ENCODE assay signal across 9 cellular contexts in genomic region chr19:46350758-46351159, GRCh38. TPM values are rescaled to one million over a fixed set of nuclear protein-coding genes. Genes with fewer than 3 reads are reported as not detected.
DNase-seq lines count a peak whose midpoint lies in the region; ATAC-seq and TF ChIP-seq lines count a peak whose summit lies in the region.
"Had no signal": no experiment of that assay in that cellular context is flagged by ENCODE, and none has a peak within 500 bp of the region (broad histone marks: within the 10 kb centered on the region; RNA-seq: fewer than 3 reads in every experiment).

No MANE protein-coding gene starts in this region.

- H3K36me3 ChIP-seq in thyroid gland = peaks cover 17 to 25% of the 10 kb centered on the region in 2 donors

- no peaks in the 10 kb centered on the region for H3K27me3 ChIP-seq in thyroid gland
- H3K27me3 ChIP-seq: MG63 had no signal

- TF ChIP-seq POLR2A in thyroid gland (IDR thresholded peaks at IDR 0.05) = no peak

- ATAC-seq in GM18517 (IDR thresholded peaks at IDR 0.05; ENCODE audit: unreplicated experiment) (no peak), GM21737 (IDR thresholded peaks at IDR 0.05; ENCODE audit: unreplicated experiment) (no peak)

- TF ChIP-seq CTCF in thyroid gland (IDR thresholded peaks at IDR 0.05) = no peak

- peak overlapping the region; percentile 58 to 72 (median 64) for H3K27ac ChIP-seq in thyroid gland

- WGBS in thyroid gland, 2 donors = 22 to 51% methylated on average over 7 to 8 of the region's 8 CpGs

- intact Hi-C loops in thyroid gland (cut with DNase I) = no loop called here

- peaks cover 54 to 68% of the 10 kb centered on the region in 2 donors for H3K4me1 ChIP-seq in thyroid gland

- no peak overlapping the region for H3K4me3 ChIP-seq in thyroid gland (replicated peaks in 1 of 3)
- H3K4me3 ChIP-seq: MG63 had no signal

- DNase-seq in activated CD4-positive, alpha-beta T cell treated with anti-CD3 and anti-CD28 coated beads for 4 hours = peak; percentile 29 to 43
- DNase-seq in activated CD4-positive, alpha-beta T cell treated with anti-CD3 and anti-CD28 coated beads, Interleukin-2, amount 50 U/mL, for 1 hour = no peak
- peak; percentile 34 for DNase-seq in activated CD8-positive, alpha-beta memory T cell treated with anti-CD3 and anti-CD28 coated beads, Interleukin-2, amount 50 U/mL, for 4 hours
- DNase-seq in iris pigment epithelial cell (ENCODE audit: low read depth) (peak; percentile 48), thyroid gland (no peak), NCI-H2107 (lab: John Stamatoyannopoulos, UW) (no peak)

- no peaks in the 10 kb centered on the region for H3K9me3 ChIP-seq in thyroid gland
- H3K9me3 ChIP-seq: MG63 had no signal

RNA-seq across cellular contexts. Expression of gene PPP5C, which starts 3.9 kb away (rescaled TPM):
- total RNA-seq in thyroid gland = 100 to 1,000 TPM in 1 of 4 donors, 10 to 100 TPM in 3; 63.3 to 112 (median 80.7) TPM

RNA-seq across cellular contexts. Expression of gene HIF3A, which starts 53.9 kb away (rescaled TPM):
- 10 to 100 TPM; 49.1 to 88.3 (median 66.0) TPM for total RNA-seq in thyroid gland

Comparison
In these comparisons a context has a peak if more than half of its experiments do, and no peak if none do; other contexts are left out.
1. DNase-seq: peak in activated CD4-positive, alpha-beta T cell treated with anti-CD3 and anti-CD28 coated beads for 4 hours (2 of 2), activated CD8-positive, alpha-beta memory T cell treated with anti-CD3 and anti-CD28 coated beads, Interleukin-2, amount 50 U/mL, for 4 hours (single experiment) and iris pigment epithelial cell (single experiment); none in activated CD4-positive, alpha-beta T cell treated with anti-CD3 and anti-CD28 coated beads, Interleukin-2, amount 50 U/mL, for 1 hour (single experiment), thyroid gland (0 of 2) and NCI-H2107 (single experiment).